In genomic region chr19:39970424-39970673, GRCh38 we compare ENCODE assay signal across 8 cellular contexts. TPM values are rescaled to one million over a fixed set of nuclear protein-coding genes. Genes with fewer than 3 reads are reported as not detected.
DNase-seq lines count a peak whose midpoint lies in the region; ATAC-seq, FAIRE-seq and TF ChIP-seq lines count a peak whose summit lies in the region.

No MANE protein-coding gene starts in this region.

- H2AFZ ChIP-seq in HepG2 (ENCODE audit: low read length), result no peak overlapping the region

- peaks cover 10 to 21% of the 10 kb centered on the region in 2 donors for H3K36me3 Mint-ChIP-seq in activated T-cell treated with anti-CD3 and anti-CD28 coated beads, Interleukin-2, amount 50 U/mL, for 72 hours (ENCODE audit: insufficient read depth in 2 of 2)

- peaks cover 21% of the 10 kb centered on the region for H3K79me2 ChIP-seq in HepG2 (ENCODE audit: insufficient read depth, low read length)

- TF ChIP-seq POLR2A in NB4 (IDR thresholded peaks at IDR 0.05; ENCODE audit: extremely low read depth, insufficient read length) (no peak), HepG2 (IDR thresholded peaks at IDR 0.05; ENCODE audit: insufficient read depth in 1 of 2, low read depth in 2 of 2, low read length in 2 of 2) (no peak)

- peaks cover 58% of the 10 kb centered on the region for H3K4me1 Mint-ChIP-seq in activated T-cell treated with anti-CD3 and anti-CD28 coated beads, Interleukin-2, amount 50 U/mL, for 72 hours (ENCODE audit: low read depth)

- H3K27me3 ChIP-seq in HepG2 (ENCODE audit: control insufficient read depth in 1 of 2, insufficient read depth in 2 of 2, low read length in 2 of 2) (no peaks in the 10 kb centered on the region; a peak in 1 of 5 replicates), thymus (ENCODE audit: control insufficient read depth, insufficient read depth) (no peaks in the 10 kb centered on the region)

- in situ Hi-C loops in astrocyte of the spinal cord (cut with HindIII; ENCODE audit: low sequenced_read_pairs), result no loop called here
- in situ Hi-C loops in HepG2 (cut with HindIII; ENCODE audit: extremely low pct_ligation_motif_present, low pct_unique_long_range_greater_than_20kb), result loop anchor here (5.0 kb wide), 1 partner anchor 78 kb away; no protein-coding TSS in a partner anchor

- CTCF ChIA-PET in HepG2 (lab: Yijun Ruan, JAX; ENCODE audit: low intra/inter-chr PET ratio, low total read pairs), result interaction anchor here (1.3 kb wide), 1 partner anchor 89 kb away, joined by 6 read pairs; no protein-coding TSS in a partner anchor

- H3K4me2 ChIP-seq in HepG2 (ENCODE audit: low read depth, low read length), result peak overlapping the region; percentile 84

- POLR2A ChIA-PET in HepG2 (lab: Yijun Ruan, JAX), result interaction anchor here (0.6 to 2.8 kb wide), 24 partner anchors 8 to 566 kb away, joined by 3 to 24 read pairs (median 4); partner anchors contain the start of genes FBL, RPS16, ZNF546 and ZNF780A

- H3K4me3 Mint-ChIP-seq in activated T-cell treated with anti-CD3 and anti-CD28 coated beads, Interleukin-2, amount 50 U/mL, for 72 hours, result peak overlapping the region; percentile 90 to 96

- no peak for TF ChIP-seq RAD21 in HepG2 (CRISPR knock-in tag; IDR thresholded peaks at IDR 0.05)

- no peaks in the 10 kb centered on the region for H3K27me3 Mint-ChIP-seq in activated T-cell treated with anti-CD3 and anti-CD28 coated beads, Interleukin-2, amount 50 U/mL, for 72 hours (ENCODE audit: low read depth)

- H3K27ac ChIP-seq in HepG2 (ENCODE audit: extremely low read length, insufficient read depth, low read length) (peak overlapping the region; percentile 76), thymus (ENCODE audit: low read depth) (peak overlapping the region; percentile 95)

- 38% methylated on average over 11 of the region's 11 CpGs for WGBS in HepG2 (ENCODE audit: low lambda C conversion rate)
- WGBS in thymus, result 7% methylated on average over 11 of the region's 11 CpGs

- ATAC-seq in activated T-cell treated with anti-CD3 and anti-CD28 coated beads, Interleukin-2, amount 50 U/mL, for 72 hours (replicated peaks in 1 of 2), result peak; percentile 40 to 41
- ATAC-seq in HepG2, result peak; percentile 40

- H3K9me3 Mint-ChIP-seq in activated T-cell treated with anti-CD3 and anti-CD28 coated beads, Interleukin-2, amount 50 U/mL, for 72 hours, result no peaks in the 10 kb centered on the region

- intact Hi-C loops in HepG2 (cut with micrococcal nuclease; ENCODE audit: unreplicated experiment), result loop anchor here (2.0 kb wide), 1 partner anchor 26 kb away; the partner anchor contains the start of gene ZNF546

- H3K4me1 ChIP-seq in HepG2 (ENCODE audit: insufficient read depth, low read length) (peaks cover 34% of the 10 kb centered on the region), thymus (ENCODE audit: control insufficient read depth, insufficient read depth, low read length) (peaks cover 3% of the 10 kb centered on the region)

- H3K36me3 ChIP-seq in HepG2 (replicated peaks in 1 of 2; ENCODE audit: control insufficient read depth in 1 of 2, insufficient read depth in 2 of 2, low read length in 2 of 2), result peaks cover 12 to 26% of the 10 kb centered on the region in 2 experiments
- peaks cover 31% of the 10 kb centered on the region for H3K36me3 ChIP-seq in thymus (ENCODE audit: control insufficient read depth, insufficient read depth)

- no peak for DNase-seq in activated T-cell treated with anti-CD3 and anti-CD28 coated beads, Interleukin-2, amount 50 U/mL, for 72 hours
- no peak for DNase-seq in activated T-cell treated with anti-CD3 and anti-CD28 coated beads, Interleukin-2, amount 50 U/mL, for 48 hours
- DNase-seq in NB4 (ENCODE audit: low read depth) (peak; percentile 60), astrocyte of the spinal cord (ENCODE audit: low read depth, low spot score) (no peak), HepG2 (ENCODE audit: low spot score) (no peak), islet precursor cell (no peak)
- DNase-seq in effector CD8-positive, alpha-beta T cell (lab: John Stamatoyannopoulos, UW), result no peak

- TF ChIP-seq EP300 in HepG2 (IDR thresholded peaks at IDR 0.05; ENCODE audit: low read depth in 2 of 2, low read length in 2 of 2) (no peak), HepG2 (CRISPR knock-in tag; IDR thresholded peaks at IDR 0.05; ENCODE audit: borderline replicate concordance) (no peak)

- FAIRE-seq in HepG2 (lab: Jason Lieb, UNC), result no peak

- TSS peak; percentile 96 for BruUV-seq in HepG2 (replicated peaks; lab: Mats Ljungman, UMichigan)

- H3K27ac Mint-ChIP-seq in activated T-cell treated with anti-CD3 and anti-CD28 coated beads, Interleukin-2, amount 50 U/mL, for 72 hours, result peak overlapping the region; percentile 100

- H4K20me1 ChIP-seq in HepG2 (ENCODE audit: insufficient read depth, low read length), result no peaks in the 10 kb centered on the region

- H3K9me3 ChIP-seq in HepG2 (ENCODE audit: low read length), result no peaks in the 10 kb centered on the region
- no peaks in the 10 kb centered on the region for H3K9me3 ChIP-seq in thymus (ENCODE audit: control insufficient read depth)

- peak overlapping the region; percentile 70 for H3K4me3 ChIP-seq in NB4 (ENCODE audit: low read depth, low read length)
- peak overlapping the region; percentile 70 for H3K4me3 ChIP-seq in astrocyte of the spinal cord (ENCODE audit: low read depth, low read length)
- peak overlapping the region; percentile 47 to 93 (median 55) for H3K4me3 ChIP-seq in HepG2 (replicated peaks in 1 of 3; ENCODE audit: insufficient read depth in 1 of 3, low read depth in 2 of 3, low read length in 3 of 3)
- H3K4me3 ChIP-seq in thymus (ENCODE audit: low read length), result peak overlapping the region; percentile 91

- peak overlapping the region; percentile 75 for H3K9ac ChIP-seq in HepG2 (ENCODE audit: insufficient read depth, low read depth, low read length)

- TF ChIP-seq CTCF in NB4 (IDR thresholded peaks at IDR 0.05; ENCODE audit: low read depth, low read length) (no peak), astrocyte of the spinal cord (IDR thresholded peaks at IDR 0.05; ENCODE audit: low read depth, low read length) (no peak), HepG2 (CRISPR knock-in tag; IDR thresholded peaks at IDR 0.05) (no peak)

RNA-seq across cellular contexts. Expression of gene PSMC4, which starts 0.6 kb away (rescaled TPM):
- 100 to 1,000 TPM; 101 to 114 TPM for total RNA-seq in activated T-cell treated with anti-CD3 and anti-CD28 coated beads, Interleukin-2, amount 50 U/mL, for 72 hours
- 160 and 194 TPM in 2 replicates for total RNA-seq in HepG2 (2016; rRNA removed; fragmentation: Illumina TruSeq; extraction: Trizol)
- total RNA-seq in HepG2 (2016; cell fraction: cytosol; rRNA removed; fragmentation: Illumina TruSeq; extraction: Trizol; ENCODE audit: low read depth), result 22.9 and 24.6 TPM in 2 replicates
- total RNA-seq in HepG2 (2016; cell fraction: insoluble cytoplasmic fraction; rRNA removed; fragmentation: Illumina TruSeq; extraction: Trizol), result 157 and 198 TPM in 2 replicates
- total RNA-seq in HepG2 (2016; cell fraction: membrane; rRNA removed; fragmentation: Illumina TruSeq; extraction: Trizol), result 34.1 and 34.4 TPM in 2 replicates
- 67.9 and 75.8 TPM in 2 replicates for total RNA-seq in HepG2 (2016; cell fraction: nucleus; rRNA removed; fragmentation: Illumina TruSeq; extraction: Trizol)
- polyA plus RNA-seq in HepG2 (2011; rRNA removed) (49.9 and 62.6 TPM in 2 replicates), thymus (71.6 TPM)
- polyA plus RNA-seq in HepG2 (2011; cell fraction: cytosol; rRNA removed), result 45.6 and 54.0 TPM in 2 replicates
- polyA plus RNA-seq in HepG2 (2011; cell fraction: nucleus; rRNA removed), result 95.1 and 104 TPM in 2 replicates
- 67.0 and 85.8 TPM in 2 replicates for polyA plus RNA-seq in HepG2 (2012)
- polyA plus RNA-seq in HepG2 (2016; cell fraction: cytosol; fragmentation: Illumina TruSeq; extraction: Trizol; ENCODE audit: low read depth), result 22.3 and 25.6 TPM in 2 replicates
- 207 and 220 TPM in 2 replicates for polyA plus RNA-seq in HepG2 (2016; cell fraction: insoluble cytoplasmic fraction; fragmentation: Illumina TruSeq; extraction: Trizol; ENCODE audit: low read depth)
- polyA plus RNA-seq in HepG2 (2016; cell fraction: membrane; fragmentation: Illumina TruSeq; extraction: Trizol; ENCODE audit: low read depth), result 26.5 and 31.5 TPM in 2 replicates
- polyA plus RNA-seq in HepG2 (2016; cell fraction: nucleus; fragmentation: Illumina TruSeq; extraction: Trizol; ENCODE audit: insufficient read depth, low read depth), result 112 and 115 TPM in 2 replicates
- polyA minus RNA-seq in HepG2 (2011; rRNA and poly(A)+ RNA removed; ENCODE audit: low replicate concordance), result 51.8 and 59.0 TPM in 2 replicates
- polyA minus RNA-seq in HepG2 (2011; cell fraction: cytosol; rRNA and poly(A)+ RNA removed), result 28.8 and 34.9 TPM in 2 replicates
- polyA minus RNA-seq in HepG2 (2011; cell fraction: nucleus; rRNA and poly(A)+ RNA removed), result 20.9 and 24.9 TPM in 2 replicates

RNA-seq across cellular contexts. Expression of gene ZNF546, which starts 26.5 kb away (rescaled TPM):
- 1 to 10 TPM; 4.5 to 6.1 TPM for total RNA-seq in activated T-cell treated with anti-CD3 and anti-CD28 coated beads, Interleukin-2, amount 50 U/mL, for 72 hours
- 4.1 and 6.0 TPM in 2 replicates for total RNA-seq in HepG2 (2016; rRNA removed; fragmentation: Illumina TruSeq; extraction: Trizol)
- total RNA-seq in HepG2 (2016; cell fraction: cytosol; rRNA removed; fragmentation: Illumina TruSeq; extraction: Trizol; ENCODE audit: low read depth), result 0.18 and 0.20 TPM in 2 replicates
- total RNA-seq in HepG2 (2016; cell fraction: insoluble cytoplasmic fraction; rRNA removed; fragmentation: Illumina TruSeq; extraction: Trizol), result 4.6 and 6.1 TPM in 2 replicates
- total RNA-seq in HepG2 (2016; cell fraction: membrane; rRNA removed; fragmentation: Illumina TruSeq; extraction: Trizol), result 1.4 and 2.4 TPM in 2 replicates
- 6.4 and 7.1 TPM in 2 replicates for total RNA-seq in HepG2 (2016; cell fraction: nucleus; rRNA removed; fragmentation: Illumina TruSeq; extraction: Trizol)
- 2.2 and 2.5 TPM in 2 replicates for polyA plus RNA-seq in HepG2 (2011; rRNA removed)
- polyA plus RNA-seq in HepG2 (2011; cell fraction: cytosol; rRNA removed), result 0.74 and 1.4 TPM in 2 replicates
- 2.0 and 2.9 TPM in 2 replicates for polyA plus RNA-seq in HepG2 (2011; cell fraction: nucleus; rRNA removed)
- polyA plus RNA-seq in HepG2 (2012), result 1.3 and 2.1 TPM in 2 replicates
- polyA plus RNA-seq in HepG2 (2016; cell fraction: cytosol; fragmentation: Illumina TruSeq; extraction: Trizol; ENCODE audit: low read depth), result 0.05 and 0.28 TPM in 2 replicates
- polyA plus RNA-seq in HepG2 (2016; cell fraction: insoluble cytoplasmic fraction; fragmentation: Illumina TruSeq; extraction: Trizol; ENCODE audit: low read depth), result 2.7 and 2.8 TPM in 2 replicates
- 0.25 and 0.58 TPM in 2 replicates for polyA plus RNA-seq in HepG2 (2016; cell fraction: membrane; fragmentation: Illumina TruSeq; extraction: Trizol; ENCODE audit: low read depth)
- polyA plus RNA-seq in HepG2 (2016; cell fraction: nucleus; fragmentation: Illumina TruSeq; extraction: Trizol; ENCODE audit: insufficient read depth, low read depth), result 6.0 and 6.4 TPM in 2 replicates
- polyA minus RNA-seq in HepG2 (2011; rRNA and poly(A)+ RNA removed; ENCODE audit: low replicate concordance), result 4.0 and 5.1 TPM in 2 replicates
- 1.8 and 2.4 TPM in 2 replicates for polyA minus RNA-seq in HepG2 (2011; cell fraction: cytosol; rRNA and poly(A)+ RNA removed)
- polyA minus RNA-seq in HepG2 (2011; cell fraction: nucleus; rRNA and poly(A)+ RNA removed), result 14.5 and 15.5 TPM in 2 replicates
- polyA plus RNA-seq in thymus, result 2.9 TPM

RNA-seq across cellular contexts. Expression of gene FCGBP, which starts 35.9 kb away (rescaled TPM):
- 10 to 100 TPM in 1 of 2 donors, 1 to 10 TPM in 1; 7.2 to 13.4 TPM for total RNA-seq in activated T-cell treated with anti-CD3 and anti-CD28 coated beads, Interleukin-2, amount 50 U/mL, for 72 hours
- total RNA-seq in HepG2 (2016; rRNA removed; fragmentation: Illumina TruSeq; extraction: Trizol), result 7.0 and 7.2 TPM in 2 replicates
- total RNA-seq in HepG2 (2016; cell fraction: cytosol; rRNA removed; fragmentation: Illumina TruSeq; extraction: Trizol; ENCODE audit: low read depth), result 1.8 and 1.9 TPM in 2 replicates
- total RNA-seq in HepG2 (2016; cell fraction: insoluble cytoplasmic fraction; rRNA removed; fragmentation: Illumina TruSeq; extraction: Trizol), result 4.6 and 6.9 TPM in 2 replicates
- 2.4 and 3.0 TPM in 2 replicates for total RNA-seq in HepG2 (2016; cell fraction: membrane; rRNA removed; fragmentation: Illumina TruSeq; extraction: Trizol)
- 8.3 and 8.8 TPM in 2 replicates for total RNA-seq in HepG2 (2016; cell fraction: nucleus; rRNA removed; fragmentation: Illumina TruSeq; extraction: Trizol)
- polyA plus RNA-seq in HepG2 (2011; rRNA removed) (1.3 and 2.4 TPM in 2 replicates), thymus (7.7 TPM)
- polyA plus RNA-seq in HepG2 (2011; cell fraction: cytosol; rRNA removed), result 1.5 and 2.4 TPM in 2 replicates
- 5.0 and 8.4 TPM in 2 replicates for polyA plus RNA-seq in HepG2 (2011; cell fraction: nucleus; rRNA removed)
- polyA plus RNA-seq in HepG2 (2012), result 3.0 and 7.8 TPM in 2 replicates
- 0.46 and 0.49 TPM in 2 replicates for polyA plus RNA-seq in HepG2 (2016; cell fraction: cytosol; fragmentation: Illumina TruSeq; extraction: Trizol; ENCODE audit: low read depth)
- polyA plus RNA-seq in HepG2 (2016; cell fraction: insoluble cytoplasmic fraction; fragmentation: Illumina TruSeq; extraction: Trizol; ENCODE audit: low read depth), result 4.1 and 5.1 TPM in 2 replicates
- polyA plus RNA-seq in HepG2 (2016; cell fraction: membrane; fragmentation: Illumina TruSeq; extraction: Trizol; ENCODE audit: low read depth), result 0.69 and 0.85 TPM in 2 replicates
- polyA plus RNA-seq in HepG2 (2016; cell fraction: nucleus; fragmentation: Illumina TruSeq; extraction: Trizol; ENCODE audit: insufficient read depth, low read depth), result 7.5 and 8.1 TPM in 2 replicates
- polyA minus RNA-seq in HepG2 (2011; rRNA and poly(A)+ RNA removed; ENCODE audit: low replicate concordance), result 0.49 and 29.4 TPM in 2 replicates
- polyA minus RNA-seq in HepG2 (2011; cell fraction: cytosol; rRNA and poly(A)+ RNA removed), result 4.5 and 5.8 TPM in 2 replicates
- polyA minus RNA-seq in HepG2 (2011; cell fraction: nucleus; rRNA and poly(A)+ RNA removed), result 8.8 and 9.8 TPM in 2 replicates
